16 cellular contexts compared by ENCODE assay signal in genomic region chr21:44992608-44993031, GRCh38.
"Had no signal": no experiment of that assay in that cellular context is flagged by ENCODE, and none has a peak within 500 bp of the region (broad histone marks: within the 10 kb centered on the region; RNA-seq: fewer than 3 reads in every experiment).

No MANE protein-coding gene starts in this region.

- H3K36me3 ChIP-seq: ascending aorta, left lung, neutrophil, vagina, WERI-Rb-1 had no signal

- H3K27ac Mint-ChIP-seq: activated CD4-positive, alpha-beta T cell treated with anti-CD3 and anti-CD28 coated beads for 36 hours; activated CD8-positive, alpha-beta T cell treated with anti-CD3 and anti-CD28 coated beads for 36 hours; mesothelial cell of epicardium; T-cell had no signal

- H3K4me1 Mint-ChIP-seq: activated CD4-positive, alpha-beta T cell treated with anti-CD3 and anti-CD28 coated beads for 36 hours; T-cell had no signal

- ATAC-seq: activated CD4-positive, alpha-beta T cell treated with anti-CD3 and anti-CD28 coated beads for 36 hours; activated CD8-positive, alpha-beta T cell treated with anti-CD3 and anti-CD28 coated beads for 36 hours; esophagus mucosa; sciatic nerve; T-cell had no signal

- H3K27me3 ChIP-seq: ascending aorta, neutrophil, vagina had no signal

- H3K4me3 Mint-ChIP-seq: activated CD4-positive, alpha-beta T cell treated with anti-CD3 and anti-CD28 coated beads for 36 hours; activated CD8-positive, alpha-beta T cell treated with anti-CD3 and anti-CD28 coated beads for 36 hours; mesothelial cell of epicardium; T-cell had no signal

- H3K36me3 Mint-ChIP-seq: mesothelial cell of epicardium, T-cell had no signal

- H3K27ac ChIP-seq: ascending aorta, left lung, neutrophil, vagina, WERI-Rb-1 had no signal

- H3K4me3 ChIP-seq: ascending aorta, left lung, vagina had no signal

- H3K9me3 ChIP-seq: ascending aorta, left lung, neutrophil, vagina had no signal

- H3K9me3 Mint-ChIP-seq: activated CD8-positive, alpha-beta T cell treated with anti-CD3 and anti-CD28 coated beads for 36 hours; mesothelial cell of epicardium; T-cell had no signal

- H3K27me3 Mint-ChIP-seq: activated CD4-positive, alpha-beta T cell treated with anti-CD3 and anti-CD28 coated beads for 36 hours; activated CD8-positive, alpha-beta T cell treated with anti-CD3 and anti-CD28 coated beads for 36 hours; T-cell had no signal

- DNase-seq: activated CD4-positive, alpha-beta T cell treated with anti-CD3 and anti-CD28 coated beads for 36 hours; activated CD8-positive, alpha-beta memory T cell treated with anti-CD3 and anti-CD28 coated beads, Interleukin-2, amount 50 U/mL, for 48 hours; activated CD8-positive, alpha-beta T cell treated with anti-CD3 and anti-CD28 coated beads for 36 hours; activated naive CD4-positive, alpha-beta T cell; head of caudate nucleus; stimulated activated CD4-positive, alpha-beta T cell treated with anti-CD3 and anti-CD28 coated beads, Interleukin-12 subunit alpha, Interleukin-12 subunit beta, amount 100 ng/mL, for 4 hours; stimulated activated naive CD4-positive, alpha-beta T cell treated with Interleukin-2 at 50 U/mL for 16 hours; T-cell; WERI-Rb-1 had no signal
